Comparison of ENCODE assay signal across 16 cellular contexts in genomic region chr3:190086191-190086590, GRCh38. TPM values are rescaled to one million over a fixed set of nuclear protein-coding genes. Genes with fewer than 3 reads are reported as not detected.
DNase-seq lines count a peak whose midpoint lies in the region; ATAC-seq and TF ChIP-seq lines count a peak whose summit lies in the region.
"Had no signal": no experiment of that assay in that cellular context is flagged by ENCODE, and none has a peak within 500 bp of the region (broad histone marks: within the 10 kb centered on the region; RNA-seq: fewer than 3 reads in every experiment).

No MANE protein-coding gene starts in this region.

- intact Hi-C loops in left ventricle myocardium inferior (cut with micrococcal nuclease) = no loop called here

- H3K9me3 ChIP-seq in cardiac muscle cell (ENCODE audit: low read depth) (no peaks in the 10 kb centered on the region), left ventricle myocardium inferior (replicated peaks) (no peaks in the 10 kb centered on the region), NT2/D1 (ENCODE audit: insufficient read depth, low read length) (no peaks in the 10 kb centered on the region), MG63 (no peaks in the 10 kb centered on the region)
- H3K9me3 ChIP-seq: Peyer's patch had no signal

- no peaks in the 10 kb centered on the region for H3K27me3 ChIP-seq in cardiac muscle cell
- peaks cover 6% of the 10 kb centered on the region for H3K27me3 ChIP-seq in left ventricle myocardium inferior (ENCODE audit: low read depth)
- no peaks in the 10 kb centered on the region for H3K27me3 ChIP-seq in NT2/D1 (ENCODE audit: insufficient read depth, insufficient read length)
- H3K27me3 ChIP-seq in MG63 = no peaks in the 10 kb centered on the region
- H3K27me3 ChIP-seq: hepatocyte, Peyer's patch had no signal

- H3K4me1 ChIP-seq in cardiac muscle cell (ENCODE audit: low read depth) = peaks cover 26% of the 10 kb centered on the region
- no peaks in the 10 kb centered on the region for H3K4me1 ChIP-seq in left ventricle myocardium inferior
- H3K4me1 ChIP-seq in NT2/D1 (ENCODE audit: insufficient read depth, insufficient read length) = no peaks in the 10 kb centered on the region
- H3K4me1 ChIP-seq: Peyer's patch had no signal

- H3K27ac ChIP-seq in cardiac muscle cell (peak overlapping the region; percentile 24), left ventricle myocardium inferior (replicated peaks) (no peak overlapping the region)
- H3K27ac ChIP-seq: hepatocyte, Peyer's patch had no signal

- H3K36me3 ChIP-seq in cardiac muscle cell = no peaks in the 10 kb centered on the region
- H3K36me3 ChIP-seq in left ventricle myocardium inferior = no peaks in the 10 kb centered on the region
- H3K36me3 ChIP-seq in NT2/D1 (ENCODE audit: insufficient read depth, insufficient read length, low read length) = no peaks in the 10 kb centered on the region
- peaks cover 55% of the 10 kb centered on the region for H3K36me3 ChIP-seq in MG63
- H3K36me3 ChIP-seq: Peyer's patch had no signal

- H3K9ac ChIP-seq in NT2/D1 (ENCODE audit: insufficient read length, low read depth) = no peak overlapping the region

- no peak overlapping the region for H3K4me3 ChIP-seq in cardiac muscle cell
- no peak overlapping the region for H3K4me3 ChIP-seq in left ventricle myocardium inferior
- no peak overlapping the region for H3K4me3 ChIP-seq in NT2/D1 (ENCODE audit: insufficient read length, low read depth)
- no peak overlapping the region for H3K4me3 ChIP-seq in MG63
- H3K4me3 ChIP-seq: hepatocyte, Peyer's patch had no signal

- TF ChIP-seq CTCF in cardiac muscle cell (IDR thresholded peaks at IDR 0.05; ENCODE audit: low read depth, low read length) (no peak), left ventricle myocardium inferior (IDR thresholded peaks at IDR 0.05; ENCODE audit: borderline replicate concordance) (no peak)

- DNase-seq in cardiac muscle cell (ENCODE audit: low read depth in 1 of 2, low spot score in 1 of 2) (peak in 1 of 2 donors; percentile 41), left ventricle myocardium inferior (no peak), NT2/D1 (ENCODE audit: low read depth, low spot score) (peak; percentile 76), C1 segment of cervical spinal cord (lab: John Stamatoyannopoulos, UW) (no peak), AML-193 (lab: John Stamatoyannopoulos, UW) (no peak), amygdala (lab: John Stamatoyannopoulos, UW) (no peak), MG63 (no peak)
- DNase-seq: 8988T; activated naive CD4-positive, alpha-beta T cell; DND-41; NCI-H187; NCI-H524 treated with DMSO at 0.1 percent for 48 hours; Peyer's patch; stimulated activated naive B cell treated with anti-CD40 and anti-IgM and Interleukin-4, amounts not matched to agents 10 μg/mL and 1 μg/mL and 100 μg/mL, for 72 hours had no signal

- ATAC-seq in HG02870 (IDR thresholded peaks at IDR 0.05; ENCODE audit: unreplicated experiment) = peak; percentile 74
- ATAC-seq: stimulated activated naive B cell treated with anti-CD40 and anti-IgM and Interleukin-4, amounts not matched to agents 10 μg/mL and 1 μg/mL and 100 μg/mL, for 72 hours had no signal

RNA-seq across cellular contexts. Expression of gene P3H2, which starts 34.5 kb away (rescaled TPM):
- 45.3 and 56.7 TPM in 2 replicates for total RNA-seq in cardiac muscle cell
- 56.8 and 72.8 TPM in 2 replicates for polyA plus RNA-seq in cardiac muscle cell
- total RNA-seq in left ventricle myocardium inferior = 0.82 TPM
- total RNA-seq in MG63 (2014; rRNA removed; shearing (Covaris generic); ENCODE audit: low replicate concordance) = 233 and 357 TPM in 2 replicates

Comparison
In these comparisons a context has a peak if more than half of its experiments do, and no peak if none do; other contexts are left out.
1. RNA of gene P3H2, which starts 34.5 kb away (total RNA-seq): 233 to 357 TPM in MG63 and 45.3 to 56.7 TPM in cardiac muscle cell; 0.82 TPM in left ventricle myocardium inferior (single experiment); every median in the first group is over 10 times any median in the second.